In genomic region chr12:78101946-78102635, GRCh38 we compare ENCODE assay signal across 15 cellular contexts.
DNase-seq lines count a peak whose midpoint lies in the region; ATAC-seq, FAIRE-seq and TF ChIP-seq lines count a peak whose summit lies in the region.
"Had no signal": no experiment of that assay in that cellular context is flagged by ENCODE, and none has a peak within 500 bp of the region (broad histone marks: within the 10 kb centered on the region; RNA-seq: fewer than 3 reads in every experiment).

No MANE protein-coding gene starts in this region.

- POLR2A ChIA-PET in H1 (lab: Charles Lee; ENCODE audit: partially characterized antibody): no interaction called here

- no peaks in the 10 kb centered on the region for H3K79me1 ChIP-seq in H1 (ENCODE audit: low read depth, low read length)

- no peak overlapping the region for H3K9ac ChIP-seq in H1 (replicated peaks in 1 of 4; ENCODE audit: extremely low read depth in 1 of 4, low read depth in 3 of 4, low read length in 3 of 4)

- no peak overlapping the region for H3K4me2 ChIP-seq in H1 (ENCODE audit: insufficient read depth in 1 of 2, low read depth in 2 of 2, low read length in 2 of 2)

- H4K8ac ChIP-seq in H1 (ENCODE audit: extremely low read depth, insufficient read depth, low read length): no peak overlapping the region

- TF ChIP-seq RAD21 in H1 (IDR thresholded peaks at IDR 0.05 in 1 of 2, conservative IDR thresholded peaks at IDR 0.05 in 1 of 2; ENCODE audit: low read depth in 2 of 2, low read length in 2 of 2): no peak; a peak in 1 of 4 replicates

- no peaks in the 10 kb centered on the region for H3K4me1 ChIP-seq in H1 (replicated peaks in 1 of 4; ENCODE audit: control insufficient read depth in 3 of 4, insufficient read depth in 4 of 4, low read length in 3 of 4)
- H3K4me1 ChIP-seq: lower lobe of right lung, uterus had no signal

- no peak overlapping the region for H2AK5ac ChIP-seq in H1 (ENCODE audit: low read depth, low read length)

- no peaks in the 10 kb centered on the region for H3K27me3 ChIP-seq in H1 (replicated peaks in 1 of 4; ENCODE audit: control insufficient read depth in 3 of 4, extremely low read depth in 1 of 4, insufficient read depth in 3 of 4, low read length in 3 of 4)
- H3K27me3 ChIP-seq: uterus had no signal

- no peak overlapping the region for H3K4me3 Mint-ChIP-seq in activated T-helper 17 cell treated with anti-CD3 and anti-CD28 coated beads, Interleukin-2, amount 50 U/mL, for 72 hours
- H3K4me3 Mint-ChIP-seq: nephron; stimulated activated effector memory CD8-positive, alpha-beta T cell treated with anti-CD3 and anti-CD28 coated beads, Interleukin-12 subunit alpha, Interleukin-12 subunit beta, amount 100 ng/mL, for 72 hours had no signal

- no peaks in the 10 kb centered on the region for H3K27me3 Mint-ChIP-seq in activated T-helper 17 cell treated with anti-CD3 and anti-CD28 coated beads, Interleukin-2, amount 50 U/mL, for 72 hours

- no peak overlapping the region for H3K14ac ChIP-seq in H1 (ENCODE audit: insufficient read length)

- no peak for TF ChIP-seq POLR2A in H1 (IDR thresholded peaks at IDR 0.05; ENCODE audit: control extremely low read depth in 1 of 2, low read depth in 2 of 2, low read length in 2 of 2)

- H3K27ac ChIP-seq in H1 (ENCODE audit: low read depth, low read length): no peak overlapping the region
- H3K27ac ChIP-seq: lower lobe of right lung, uterus had no signal

- H3K4me3 ChIP-seq in H1 (ENCODE audit: extremely low read depth in 1 of 4, insufficient read depth in 2 of 4, low read depth in 3 of 4, low read length in 4 of 4): no peak overlapping the region
- no peak overlapping the region for H3K4me3 ChIP-seq in retinal pigment epithelial cell (ENCODE audit: low read length)
- H3K4me3 ChIP-seq: lower lobe of right lung, uterus had no signal

- FAIRE-seq in H1 (lab: Jason Lieb, UNC): no peak
- no peak for FAIRE-seq in D721Med (lab: Jason Lieb, UNC)

- ATAC-seq in activated T-helper 17 cell treated with anti-CD3 and anti-CD28 coated beads, Interleukin-2, amount 50 U/mL, for 72 hours (replicated peaks): no peak
- ATAC-seq: lower lobe of right lung; sciatic nerve; stimulated activated effector memory CD8-positive, alpha-beta T cell treated with anti-CD3 and anti-CD28 coated beads, Interleukin-12 subunit alpha, Interleukin-12 subunit beta, amount 100 ng/mL, for 72 hours had no signal

- H3K27ac Mint-ChIP-seq in activated T-helper 17 cell treated with anti-CD3 and anti-CD28 coated beads, Interleukin-2, amount 50 U/mL, for 72 hours: no peak overlapping the region
- H3K27ac Mint-ChIP-seq: stimulated activated effector memory CD8-positive, alpha-beta T cell treated with anti-CD3 and anti-CD28 coated beads, Interleukin-12 subunit alpha, Interleukin-12 subunit beta, amount 100 ng/mL, for 72 hours had no signal

- 81% methylated on average over 4 of the region's 4 CpGs; no CpG with 5 or more reads in 1 of the 2 experiments for WGBS in H1 (ENCODE audit: extremely low coverage in 1 of 2, insufficient coverage in 1 of 2, insufficient read length in 1 of 2, insufficient replicate concordance in 2 of 2, low coverage in 1 of 2, low lambda C conversion rate in 2 of 2, missing lambda C conversion rate in 1 of 2), 2 experiments

- H2AFZ ChIP-seq in H1 (ENCODE audit: low read length): peak overlapping the region; percentile 97; the same call in 1 of the 2 replicates

- no peak overlapping the region for H2BK5ac ChIP-seq in H1 (ENCODE audit: low read depth, low read length)

- H3K23ac ChIP-seq in H1 (ENCODE audit: insufficient read length): no peak overlapping the region

- no peaks in the 10 kb centered on the region for H4K20me1 ChIP-seq in H1 (replicated peaks in 1 of 2; ENCODE audit: control insufficient read depth in 1 of 2, insufficient read depth in 2 of 2, low read length in 2 of 2)

- CTCF ChIA-PET in H1 (lab: Charles Lee; ENCODE audit: partially characterized antibody): interaction anchor here (0.8 to 1.4 kb wide), 7 partner anchors 10 to 1000 kb away, joined by 3 to 6 read pairs (median 4); no protein-coding TSS in a partner anchor

- no peak overlapping the region for H2BK15ac ChIP-seq in H1 (ENCODE audit: low read length)

- H3K18ac ChIP-seq in H1 (ENCODE audit: extremely low read depth, low read length): no peak overlapping the region

- H3K36me3 Mint-ChIP-seq in activated T-helper 17 cell treated with anti-CD3 and anti-CD28 coated beads, Interleukin-2, amount 50 U/mL, for 72 hours (ENCODE audit: low read depth): no peaks in the 10 kb centered on the region
- H3K36me3 Mint-ChIP-seq: stimulated activated effector memory CD8-positive, alpha-beta T cell treated with anti-CD3 and anti-CD28 coated beads, Interleukin-12 subunit alpha, Interleukin-12 subunit beta, amount 100 ng/mL, for 72 hours had no signal

- H3K4me1 Mint-ChIP-seq in activated T-helper 17 cell treated with anti-CD3 and anti-CD28 coated beads, Interleukin-2, amount 50 U/mL, for 72 hours: no peaks in the 10 kb centered on the region
- H3K4me1 Mint-ChIP-seq: stimulated activated effector memory CD8-positive, alpha-beta T cell treated with anti-CD3 and anti-CD28 coated beads, Interleukin-12 subunit alpha, Interleukin-12 subunit beta, amount 100 ng/mL, for 72 hours had no signal

- H3K56ac ChIP-seq in H1 (replicated peaks; ENCODE audit: insufficient read length, low read depth, low read length): no peak overlapping the region

- TF ChIP-seq CTCF in H1 (IDR thresholded peaks at IDR 0.05; ENCODE audit: control extremely low read depth in 1 of 3, insufficient read depth in 1 of 3, low read depth in 1 of 3, low read length in 3 of 3) (peak in 2 of 3 experiments; percentile 5 to 15; a peak in 2 of 4 replicates), retinal pigment epithelial cell (conservative IDR thresholded peaks at IDR 0.05; ENCODE audit: low read depth, low read length) (peak; percentile 36), D721Med (IDR thresholded peaks at IDR 0.05; ENCODE audit: insufficient read depth, missing control alignments) (no peak)

- no peaks in the 10 kb centered on the region for H3K79me2 ChIP-seq in H1 (ENCODE audit: control insufficient read depth in 1 of 2, insufficient read depth in 2 of 2, low read length in 2 of 2)

- no peak overlapping the region for H4K91ac ChIP-seq in H1 (replicated peaks; ENCODE audit: insufficient read length, low read length)

- H3K23me2 ChIP-seq in H1 (ENCODE audit: low read depth, low read length): no peaks in the 10 kb centered on the region

- peak; percentile 13 to 50 (median 40) for DNase-seq in NCI-H1417 (lab: John Stamatoyannopoulos, UW)
- no peak for DNase-seq in NCI-H1417 treated with DMSO at 0.1 percent for 48 hours (lab: John Stamatoyannopoulos, UW)
- peak; percentile 24 for DNase-seq in NCI-H146 treated with DMSO at 0.1 percent for 48 hours (lab: John Stamatoyannopoulos, UW; ENCODE audit: unreplicated experiment)
- no peak for DNase-seq in H1 (ENCODE audit: low read depth in 1 of 2, low spot score in 2 of 2)
- no peak for DNase-seq in retinal pigment epithelial cell (ENCODE audit: low read depth)
- DNase-seq in posterior vena cava (ENCODE audit: low spot score): no peak
- DNase-seq in D721Med (ENCODE audit: insufficient read length, low spot score): no peak
- DNase-seq: activated gamma-delta T cell treated with Interleukin-2 at 50 U/mL for 16 hours; lower lobe of right lung; stimulated activated CD4-positive, alpha-beta T cell treated with anti-CD3 and anti-CD28 coated beads, Interleukin-4, amount 100 ng/mL, for 4 hours; uterus had no signal

- no peak overlapping the region for H3K4ac ChIP-seq in H1 (replicated peaks; ENCODE audit: insufficient read length, low read depth, low read length)

- H3K36me3 ChIP-seq in H1 (ENCODE audit: control insufficient read depth in 2 of 4, insufficient read depth in 4 of 4, low read length in 3 of 4): no peaks in the 10 kb centered on the region
- H3K36me3 ChIP-seq: lower lobe of right lung, uterus had no signal

- no peaks in the 10 kb centered on the region for H3K9me3 ChIP-seq in H1 (ENCODE audit: insufficient read depth in 2 of 2, low read depth in 1 of 2, low read length in 1 of 2)
- H3K9me3 ChIP-seq: lower lobe of right lung, uterus had no signal

- H2BK120ac ChIP-seq in H1 (replicated peaks; ENCODE audit: low read depth, low read length): no peak overlapping the region

- peaks cover 8% of the 10 kb centered on the region for H3K9me3 Mint-ChIP-seq in activated T-helper 17 cell treated with anti-CD3 and anti-CD28 coated beads, Interleukin-2, amount 50 U/mL, for 72 hours

- intact Hi-C loops in posterior vena cava (cut with DNase I): loop anchor here in 1 of 2 donors (5.0 kb wide), 1 partner anchor 65 kb away; no protein-coding TSS in a partner anchor

- TF ChIP-seq EP300 in H1 (IDR thresholded peaks at IDR 0.05; ENCODE audit: borderline replicate concordance in 1 of 2, low read depth in 2 of 2, low read length in 2 of 2): no peak

- no peak overlapping the region for H4K5ac ChIP-seq in H1 (ENCODE audit: insufficient read length, low read depth, low read length)

- no peak overlapping the region for H2BK12ac ChIP-seq in H1 (ENCODE audit: low read depth, low read length)

- no peak overlapping the region for H2BK20ac ChIP-seq in H1 (ENCODE audit: low read length)

TF ChIP-seq in H1, 55 proteins besides CTCF, POLR2A, EP300 and RAD21:
- TF ChIP-seq ATF3 (IDR thresholded peaks at IDR 0.05; ENCODE audit: insufficient read depth, low read depth, low read length) (peak; percentile 30; the same call in 1 of the 2 replicates), CEBPB (IDR thresholded peaks at IDR 0.05; ENCODE audit: low read depth, low read length) (peak; percentile 10; the same call in 1 of the 2 replicates), BACH1 (IDR thresholded peaks at IDR 0.05; ENCODE audit: low read length) (no peak)
TF ChIP-seq in H1: peak in this region for 2.

Comparison
In these comparisons a context has a peak if more than half of its experiments do, and no peak if none do; other contexts are left out.
1. DNase-seq: peak in NCI-H1417 (3 of 3) and NCI-H146 treated with DMSO at 0.1 percent for 48 hours (single experiment); none in NCI-H1417 treated with DMSO at 0.1 percent for 48 hours (single experiment), H1 (0 of 2), retinal pigment epithelial cell (single experiment), posterior vena cava (single experiment) and D721Med (single experiment).